27 cellular contexts compared by ENCODE assay signal in the genomic region with DNA sequence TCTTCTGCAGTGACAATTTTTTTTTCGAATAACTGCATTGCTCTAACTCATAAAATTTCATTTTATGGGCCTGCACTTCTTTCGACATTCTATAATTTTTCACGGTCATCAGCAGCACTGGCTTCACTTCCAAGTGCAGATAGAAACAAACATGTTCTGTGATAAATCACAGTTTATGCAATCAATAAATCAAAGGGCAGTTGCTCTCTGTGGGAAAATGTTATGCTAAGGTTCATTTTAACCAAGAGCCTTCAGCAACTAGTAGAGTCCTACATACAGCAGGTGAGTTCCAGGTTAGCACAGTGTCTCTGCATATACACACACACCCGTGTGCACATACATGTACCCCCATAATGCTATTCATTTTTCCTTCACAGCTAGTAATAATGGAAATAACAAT.
"Had no signal": no experiment of that assay in that cellular context is flagged by ENCODE, and none has a peak within 500 bp of the region (broad histone marks: within the 10 kb centered on the region; RNA-seq: fewer than 3 reads in every experiment).

No MANE protein-coding gene starts in this region.

- ATAC-seq: activated CD8-positive, alpha-beta memory T cell treated with anti-CD3 and anti-CD28 coated beads, Interleukin-2, amount 10 ng/mL, durations not matched to agents 7 days and 5 days; activated CD8-positive, alpha-beta T cell treated with anti-CD3 and anti-CD28 coated beads for 36 hours; activated naive CD4-positive, alpha-beta T cell treated with anti-CD3 and anti-CD28 coated beads, Interleukin-2, amount 50 U/mL, for 72 hours; activated T-cell treated with anti-CD3 and anti-CD28 coated beads, Interleukin-2, amount 50 U/mL, for 72 hours; gastroesophageal sphincter; WTC11 had no signal

- DNase-seq: activated CD4-positive, alpha-beta T cell treated with anti-CD3 and anti-CD28 coated beads for 48 hours; activated CD4-positive, alpha-beta T cell treated with anti-CD3 and anti-CD28 coated beads, Interleukin-2, amount 50 U/mL, for 1 hour; activated CD4-positive, alpha-beta T cell treated with anti-CD3 and anti-CD28 coated beads, Interleukin-2, amount 50 U/mL, for 48 hours; activated CD8-positive, alpha-beta memory T cell treated with anti-CD3 and anti-CD28 coated beads, Interleukin-2, amount 10 ng/mL, durations not matched to agents 7 days and 5 days; activated CD8-positive, alpha-beta memory T cell treated with anti-CD3 and anti-CD28 coated beads, Interleukin-2, amount 50 U/mL, for 4 hours; activated CD8-positive, alpha-beta T cell treated with anti-CD3 and anti-CD28 coated beads for 36 hours; activated gamma-delta T cell; activated naive CD4-positive, alpha-beta T cell; activated naive CD4-positive, alpha-beta T cell treated with anti-CD3 and anti-CD28 coated beads, Interleukin-2, amount 10 ng/mL, durations not matched to agents 7 days and 5 days; activated naive CD8-positive, alpha-beta T cell treated with anti-CD3 and anti-CD28 coated beads, Interleukin-2, amount 10 ng/mL, durations not matched to agents 7 days and 5 days; activated T-cell treated with anti-CD3 and anti-CD28 coated beads, Interleukin-2, amount 50 U/mL, for 1 hour; activated T-cell treated with anti-CD3 and anti-CD28 coated beads, Interleukin-2, amount 50 U/mL, for 72 hours; central memory CD4-positive, alpha-beta T cell; cerebellar nuclear complex; colonic mucosa; effector CD8-positive, alpha-beta T cell; esophagus squamous epithelium; foreskin melanocyte; T-helper 2 cell had no signal

- H3K27ac Mint-ChIP-seq: activated CD8-positive, alpha-beta memory T cell treated with anti-CD3 and anti-CD28 coated beads, Interleukin-2, amount 10 ng/mL, durations not matched to agents 7 days and 5 days; activated CD8-positive, alpha-beta T cell treated with anti-CD3 and anti-CD28 coated beads for 36 hours; activated naive CD4-positive, alpha-beta T cell treated with anti-CD3 and anti-CD28 coated beads, Interleukin-2, amount 10 ng/mL, durations not matched to agents 7 days and 5 days; activated naive CD4-positive, alpha-beta T cell treated with anti-CD3 and anti-CD28 coated beads, Interleukin-2, amount 50 U/mL, for 72 hours; activated naive CD8-positive, alpha-beta T cell treated with anti-CD3 and anti-CD28 coated beads, Interleukin-2, amount 10 ng/mL, durations not matched to agents 7 days and 5 days; activated T-cell treated with anti-CD3 and anti-CD28 coated beads, Interleukin-2, amount 50 U/mL, for 72 hours; WTC11 had no signal

- H3K4me1 Mint-ChIP-seq: activated CD8-positive, alpha-beta memory T cell treated with anti-CD3 and anti-CD28 coated beads, Interleukin-2, amount 10 ng/mL, durations not matched to agents 7 days and 5 days; activated naive CD4-positive, alpha-beta T cell treated with anti-CD3 and anti-CD28 coated beads, Interleukin-2, amount 10 ng/mL, durations not matched to agents 7 days and 5 days; activated naive CD8-positive, alpha-beta T cell treated with anti-CD3 and anti-CD28 coated beads, Interleukin-2, amount 10 ng/mL, durations not matched to agents 7 days and 5 days had no signal

- H3K4me1 ChIP-seq: breast epithelium, colonic mucosa had no signal

- H3K9me3 Mint-ChIP-seq: activated CD8-positive, alpha-beta T cell treated with anti-CD3 and anti-CD28 coated beads for 36 hours; activated naive CD4-positive, alpha-beta T cell treated with anti-CD3 and anti-CD28 coated beads, Interleukin-2, amount 10 ng/mL, durations not matched to agents 7 days and 5 days; activated naive CD4-positive, alpha-beta T cell treated with anti-CD3 and anti-CD28 coated beads, Interleukin-2, amount 50 U/mL, for 72 hours; activated naive CD8-positive, alpha-beta T cell treated with anti-CD3 and anti-CD28 coated beads, Interleukin-2, amount 10 ng/mL, durations not matched to agents 7 days and 5 days; activated T-cell treated with anti-CD3 and anti-CD28 coated beads, Interleukin-2, amount 50 U/mL, for 72 hours; WTC11 had no signal

- H3K36me3 Mint-ChIP-seq: activated CD8-positive, alpha-beta memory T cell treated with anti-CD3 and anti-CD28 coated beads, Interleukin-2, amount 10 ng/mL, durations not matched to agents 7 days and 5 days; activated naive CD4-positive, alpha-beta T cell treated with anti-CD3 and anti-CD28 coated beads, Interleukin-2, amount 10 ng/mL, durations not matched to agents 7 days and 5 days; activated naive CD4-positive, alpha-beta T cell treated with anti-CD3 and anti-CD28 coated beads, Interleukin-2, amount 50 U/mL, for 72 hours; activated naive CD8-positive, alpha-beta T cell treated with anti-CD3 and anti-CD28 coated beads, Interleukin-2, amount 10 ng/mL, durations not matched to agents 7 days and 5 days; brain; WTC11 had no signal

- H3K4me3 Mint-ChIP-seq: activated CD8-positive, alpha-beta memory T cell treated with anti-CD3 and anti-CD28 coated beads, Interleukin-2, amount 10 ng/mL, durations not matched to agents 7 days and 5 days; activated CD8-positive, alpha-beta T cell treated with anti-CD3 and anti-CD28 coated beads for 36 hours; activated naive CD4-positive, alpha-beta T cell treated with anti-CD3 and anti-CD28 coated beads, Interleukin-2, amount 10 ng/mL, durations not matched to agents 7 days and 5 days; activated naive CD8-positive, alpha-beta T cell treated with anti-CD3 and anti-CD28 coated beads, Interleukin-2, amount 10 ng/mL, durations not matched to agents 7 days and 5 days; activated T-cell treated with anti-CD3 and anti-CD28 coated beads, Interleukin-2, amount 50 U/mL, for 72 hours; brain; WTC11 had no signal

- H3K9me3 ChIP-seq: ascending aorta, breast epithelium, colonic mucosa, esophagus squamous epithelium, gastroesophageal sphincter had no signal

- H3K27me3 ChIP-seq: ascending aorta, breast epithelium, cardiac muscle cell, colonic mucosa, esophagus squamous epithelium, gastroesophageal sphincter had no signal

- H3K27ac ChIP-seq: ascending aorta, breast epithelium, cardiac muscle cell, colonic mucosa, epithelial cell of prostate, esophagus squamous epithelium, gastroesophageal sphincter had no signal

- H3K4me3 ChIP-seq: ascending aorta, breast epithelium, cardiac muscle cell, colonic mucosa, esophagus squamous epithelium, gastroesophageal sphincter had no signal

- H3K36me3 ChIP-seq: ascending aorta, breast epithelium, cardiac muscle cell, colonic mucosa, esophagus squamous epithelium, gastroesophageal sphincter had no signal

- H3K27me3 Mint-ChIP-seq: brain had no signal
